1 cellular context compared by ENCODE assay signal in genomic region chr19:10717356-10718204, GRCh38.
TF ChIP-seq lines count a peak whose summit lies in the region.

DNM2 (plus strand) TSS chr19:10718079; CDS start chr19:10718243, 164 bp downstream.

TF ChIP-seq in K562, 482 proteins besides CTCF, POLR2A, EP300 and RAD21 (continued from another document and continues in another):
- TF ChIP-seq CUX1 (CRISPR knock-in tag; IDR thresholded peaks at IDR 0.05) = no peak
- TF ChIP-seq PKNOX1 (IDR thresholded peaks at IDR 0.05) = peak; percentile 100
- no peak for TF ChIP-seq ZNF668 (CRISPR knock-in tag; IDR thresholded peaks at IDR 0.05)
- no peak for TF ChIP-seq TSC22D4 (tag; IDR thresholded peaks at IDR 0.05)
- no peak for TF ChIP-seq MAFF (IDR thresholded peaks at IDR 0.05; ENCODE audit: low read length)
- TF ChIP-seq PTRF (tag; IDR thresholded peaks at IDR 0.05) = no peak
- peak; percentile 65 for TF ChIP-seq PCBP1 (IDR thresholded peaks at IDR 0.05; ENCODE audit: low read depth, low read length, poor library complexity, severe bottlenecking)
- no peak for TF ChIP-seq RBM34 (IDR thresholded peaks at IDR 0.05; ENCODE audit: borderline replicate concordance, insufficient read depth, low read length)
- TF ChIP-seq GTF3C2 (IDR thresholded peaks at IDR 0.05; ENCODE audit: borderline replicate concordance, extremely low read depth, insufficient read length) = no peak
- no peak for TF ChIP-seq NFRKB (IDR thresholded peaks at IDR 0.05; ENCODE audit: low read depth)
- TF ChIP-seq ARID3B (CRISPR knock-in tag; IDR thresholded peaks at IDR 0.05; ENCODE audit: borderline replicate concordance) = no peak
- TF ChIP-seq SFPQ (IDR thresholded peaks at IDR 0.05; ENCODE audit: low read depth, low read length) = no peak
- peak; percentile 72; the same call in 1 of the 2 replicates for TF ChIP-seq CBX1 (IDR thresholded peaks at IDR 0.05; ENCODE audit: low read depth)
- no peak for TF ChIP-seq KAT2B (IDR thresholded peaks at IDR 0.05; ENCODE audit: low read depth, low read length)
- no peak for TF ChIP-seq HDGF (IDR thresholded peaks at IDR 0.05)
- TF ChIP-seq POLR3A (IDR thresholded peaks at IDR 0.05; ENCODE audit: borderline replicate concordance, extremely low read depth, insufficient read depth, insufficient read length) = no peak
- no peak; the same call in 1 of the 2 replicates for TF ChIP-seq MYBL2 (IDR thresholded peaks at IDR 0.05; ENCODE audit: low read depth)
- TF ChIP-seq MYBL2 (CRISPR knock-in tag; IDR thresholded peaks at IDR 0.05; ENCODE audit: borderline replicate concordance) = no peak
- peak; percentile 86 for TF ChIP-seq CREM (IDR thresholded peaks at IDR 0.05; ENCODE audit: low read depth)
- peak; percentile 82 for TF ChIP-seq RFX1 (IDR thresholded peaks at IDR 0.05)
- no peak for TF ChIP-seq KAT7 (CRISPR knock-in tag; IDR thresholded peaks at IDR 0.05; ENCODE audit: borderline replicate concordance)
- TF ChIP-seq ETV6 (IDR thresholded peaks at IDR 0.05; ENCODE audit: borderline replicate concordance in 1 of 2, low read depth in 2 of 2, low read length in 1 of 2) = no peak
- TF ChIP-seq ETV6 (CRISPR knock-in tag; IDR thresholded peaks at IDR 0.05; ENCODE audit: borderline replicate concordance) = no peak
- no peak for TF ChIP-seq ZNF354B (CRISPR knock-in tag; IDR thresholded peaks at IDR 0.05)
- TF ChIP-seq CHD1 (IDR thresholded peaks at IDR 0.05; ENCODE audit: low read length) = no peak
- TF ChIP-seq FOXK1 (CRISPR knock-in tag; IDR thresholded peaks at IDR 0.05; ENCODE audit: borderline replicate concordance) = no peak
- TF ChIP-seq ZFP30 (CRISPR knock-in tag; IDR thresholded peaks at IDR 0.05; ENCODE audit: borderline replicate concordance) = no peak
- TF ChIP-seq FOXM1 (IDR thresholded peaks at IDR 0.05; ENCODE audit: low read depth) = peak; percentile 96
- no peak for TF ChIP-seq FOXM1 (CRISPR knock-in tag; IDR thresholded peaks at IDR 0.05; ENCODE audit: low read depth)
- no peak for TF ChIP-seq ZBTB49 (CRISPR knock-in tag; IDR thresholded peaks at IDR 0.05; ENCODE audit: borderline replicate concordance)
- TF ChIP-seq POLR2H (tag; IDR thresholded peaks at IDR 0.05; ENCODE audit: low read depth) = no peak
- TF ChIP-seq SMAD3 (CRISPR knock-in tag; conservative IDR thresholded peaks at IDR 0.05) = 0 out of 2 replicates have a peak, but pooled peaks have one; percentile 33
- peak; percentile 84 for TF ChIP-seq NR2C1 (IDR thresholded peaks at IDR 0.05)
- TF ChIP-seq NR2C1 (tag; IDR thresholded peaks at IDR 0.05) = peak; percentile 55
- TF ChIP-seq ESRRB (CRISPR knock-in tag; IDR thresholded peaks at IDR 0.05; ENCODE audit: borderline replicate concordance) = no peak
- peak; percentile 29; the same call in 1 of the 2 replicates for TF ChIP-seq ATF3 (IDR thresholded peaks at IDR 0.05)
- 0 out of 2 replicates have a peak, but pooled peaks have one; percentile 29 for TF ChIP-seq ATF3 (CRISPR knock-in tag; conservative IDR thresholded peaks at IDR 0.05)
- TF ChIP-seq THRAP3 (IDR thresholded peaks at IDR 0.05; ENCODE audit: borderline replicate concordance) = no peak
- no peak for TF ChIP-seq SNAPC5 (CRISPR knock-in tag; IDR thresholded peaks at IDR 0.05)
- TF ChIP-seq ELK3 (CRISPR knock-in tag; IDR thresholded peaks at IDR 0.05) = no peak
- TF ChIP-seq ZNF224 (CRISPR knock-in tag; IDR thresholded peaks at IDR 0.05) = no peak
- peak in 1 of 2 experiments; percentile 94; a peak in 2 of 4 replicates for TF ChIP-seq SRF (CRISPR knock-in tag; IDR thresholded peaks at IDR 0.05)
- peak; percentile 88 for TF ChIP-seq CREB3L1 (IDR thresholded peaks at IDR 0.05; ENCODE audit: borderline replicate concordance, low read depth)
